20 cellular contexts compared by ENCODE assay signal in genomic region chr12:54060975-54061778, GRCh38. TPM values are rescaled to one million over a fixed set of nuclear protein-coding genes. Genes with fewer than 3 reads are reported as not detected.
DNase-seq lines count a peak whose midpoint lies in the region; ATAC-seq and TF ChIP-seq lines count a peak whose summit lies in the region.
"Had no signal": no experiment of that assay in that cellular context is flagged by ENCODE, and none has a peak within 500 bp of the region (broad histone marks: within the 10 kb centered on the region; RNA-seq: fewer than 3 reads in every experiment).

No MANE protein-coding gene starts in this region.

- peaks cover 10% of the 10 kb centered on the region for H4K20me1 ChIP-seq in osteoblast (ENCODE audit: insufficient read depth, low read length)

- H3K9ac ChIP-seq in iPS-15b (ENCODE audit: low read depth, low read length): no peak overlapping the region

- H3K9me3 ChIP-seq in iPS-15b (ENCODE audit: control insufficient read depth, insufficient read depth, low read length) (no peaks in the 10 kb centered on the region), osteoblast (ENCODE audit: low read depth, low read length) (no peaks in the 10 kb centered on the region)
- H3K9me3 ChIP-seq: A549, SJCRH30 had no signal

- H3K4me1 ChIP-seq in iPS-15b (ENCODE audit: control insufficient read depth, insufficient read depth, low read length) (peaks cover 12% of the 10 kb centered on the region), osteoblast (ENCODE audit: insufficient read depth, low read length) (no peaks in the 10 kb centered on the region)
- H3K4me1 ChIP-seq: A549, SJCRH30 had no signal

- H3K79me2 ChIP-seq in osteoblast (ENCODE audit: insufficient read depth, low read length): no peaks in the 10 kb centered on the region

- ATAC-seq in Right ventricle myocardium superior (ENCODE audit: poor library complexity): no peak
- ATAC-seq: A549, HCT116 had no signal

- DNase-seq in EL (peak; percentile 11), RWPE1 (ENCODE audit: low spot score) (peak; percentile 41), osteoblast (ENCODE audit: insufficient read length, low spot score, missing footprints) (peak; percentile 93), Right ventricle myocardium superior (no peak), RKO (ENCODE audit: low spot score) (no peak), NCI-H510A treated with DMSO at 0.1 percent for 48 hours (lab: John Stamatoyannopoulos, UW) (no peak)
- DNase-seq: COR-L47, DMS153, MV-4-11, NCI-H1417, NCI-H187 treated with DMSO at 0.1 percent for 48 hours, NCI-H446, NCI-H748 treated with DMSO at 0.1 percent for 48 hours, OCI-M1, RPMI8226, SJCRH30 had no signal

- H3K27me3 ChIP-seq in iPS-15b (ENCODE audit: control insufficient read depth, insufficient read depth, low read length): peaks cover 99% of the 10 kb centered on the region
- no peaks in the 10 kb centered on the region for H3K27me3 ChIP-seq in osteoblast (ENCODE audit: insufficient read depth, low read length)
- H3K27me3 ChIP-seq: SJCRH30 had no signal

- H3K4me2 ChIP-seq in osteoblast (ENCODE audit: insufficient read depth, low read length): no peak overlapping the region
- H3K4me2 ChIP-seq: A549 had no signal

- intact Hi-C loops in Right ventricle myocardium superior (cut with DNase I): no loop called here

- CTCF ChIA-PET in RWPE1 (lab: Yijun Ruan, JAX): interaction anchor here (0.6 kb wide), 1 partner anchor 312 kb away, joined by 3 read pairs; no protein-coding TSS in a partner anchor

- POLR2A ChIA-PET in RWPE1 (lab: Yijun Ruan, JAX; ENCODE audit: low non-redundant PET): no interaction called here

- H2AFZ ChIP-seq in osteoblast (ENCODE audit: low read length): no peak overlapping the region

- H3K36me3 ChIP-seq in iPS-15b (ENCODE audit: control insufficient read depth, insufficient read depth, low read length) (no peaks in the 10 kb centered on the region), osteoblast (ENCODE audit: insufficient read depth, low read length) (no peaks in the 10 kb centered on the region)
- H3K36me3 ChIP-seq: SJCRH30 had no signal

- H3K4me3 ChIP-seq in iPS-15b (ENCODE audit: low read depth, low read length) (peak overlapping the region; percentile 6), osteoblast (ENCODE audit: insufficient read depth, low read length) (no peak overlapping the region)
- H3K4me3 ChIP-seq: A549, SJCRH30 had no signal

- TF ChIP-seq CTCF in RWPE1 (conservative IDR thresholded peaks at IDR 0.05; ENCODE audit: low read depth) (no peak), osteoblast (IDR thresholded peaks at IDR 0.05; ENCODE audit: extremely low read depth, low read depth, low read length) (no peak)

- no peak overlapping the region for H3K27ac ChIP-seq in RWPE1
- H3K27ac ChIP-seq in osteoblast (ENCODE audit: low read depth, low read length): no peak overlapping the region
- H3K27ac ChIP-seq: A549, C4-2B, SJCRH30 had no signal

RNA-seq across cellular contexts. Expression of gene HOXC4, which starts 7.5 kb away (rescaled TPM):
- total RNA-seq in osteoblast (3.3 and 4.1 TPM in 2 replicates), Right ventricle myocardium superior (not detected)

RNA-seq across cellular contexts. Expression of gene HOXC5, which starts 28.3 kb away (rescaled TPM):
- total RNA-seq in osteoblast (1.8 and 2.1 TPM in 2 replicates), Right ventricle myocardium superior (not detected)
- total RNA-seq: SJCRH30 had no signal

RNA-seq across cellular contexts. Expression of gene HOXC6, which starts 32.9 kb away (rescaled TPM):
- 5.6 and 7.2 TPM in 2 replicates for total RNA-seq in osteoblast
- total RNA-seq in Right ventricle myocardium superior: 0.30 TPM

RNA-seq across cellular contexts. Expression of gene HOXC8, which starts 52.4 kb away (rescaled TPM):
- total RNA-seq in osteoblast (3.2 and 5.1 TPM in 2 replicates), Right ventricle myocardium superior (not detected)
- total RNA-seq: SJCRH30 had no signal

Comparison
In these comparisons a context has a peak if more than half of its experiments do, and no peak if none do; other contexts are left out.
1. DNase-seq: peak in EL (single experiment), RWPE1 (single experiment) and osteoblast (single experiment); none in Right ventricle myocardium superior (single experiment), RKO (single experiment) and NCI-H510A treated with DMSO at 0.1 percent for 48 hours (single experiment).